ENCODE assay signal across 8 cellular contexts in genomic region chr1:161180643-161181042, GRCh38. TPM values are rescaled to one million over a fixed set of nuclear protein-coding genes. Genes with fewer than 3 reads are reported as not detected.
DNase-seq lines count a peak whose midpoint lies in the region; ATAC-seq and TF ChIP-seq lines count a peak whose summit lies in the region.
"Had no signal": no experiment of that assay in that cellular context is flagged by ENCODE, and none has a peak within 500 bp of the region (broad histone marks: within the 10 kb centered on the region; RNA-seq: fewer than 3 reads in every experiment).

No MANE protein-coding gene starts in this region.

- H3K9ac ChIP-seq in HCT116 (ENCODE audit: low read length): no peak overlapping the region

- H3K4me2 ChIP-seq in HCT116 (ENCODE audit: low read length): no peak overlapping the region

- H3K9me3 Mint-ChIP-seq in CD8-positive, alpha-beta T cell: no peaks in the 10 kb centered on the region
- no peaks in the 10 kb centered on the region for H3K9me3 Mint-ChIP-seq in activated CD4-positive, alpha-beta memory T cell treated with anti-CD3 and anti-CD28 coated beads for 36 hours

- BruUV-seq in HCT116 (replicated peaks; lab: Mats Ljungman, UMichigan): no TSS peak

- peaks cover 15% of the 10 kb centered on the region for H3K36me3 Mint-ChIP-seq in CD8-positive, alpha-beta T cell
- peaks cover 2% of the 10 kb centered on the region for H3K36me3 Mint-ChIP-seq in activated CD4-positive, alpha-beta memory T cell treated with anti-CD3 and anti-CD28 coated beads for 36 hours

- no peaks in the 10 kb centered on the region for H3K9me3 ChIP-seq in CD8-positive, alpha-beta T cell (ENCODE audit: low read length)
- H3K9me3 ChIP-seq in HCT116 (ENCODE audit: control insufficient read depth in 1 of 2, insufficient read depth in 1 of 2, low read depth in 1 of 2, low read length in 2 of 2): no peaks in the 10 kb centered on the region
- H3K9me3 ChIP-seq in right lobe of liver: no peaks in the 10 kb centered on the region
- H3K9me3 ChIP-seq in vagina: no peaks in the 10 kb centered on the region
- H3K9me3 ChIP-seq: mucosa of descending colon had no signal

- H4K20me1 ChIP-seq in HCT116 (ENCODE audit: insufficient read depth): no peaks in the 10 kb centered on the region

- RAD21 ChIA-PET in HCT116 (lab: Charles Lee; ENCODE audit: low non-redundant PET in 1 of 2, low total read pairs in 2 of 2, uncharacterized antibody in 2 of 2, unreplicated experiment in 2 of 2): no interaction called here

- no peak for DNase-seq in CD8-positive, alpha-beta T cell
- DNase-seq in HCT116 (ENCODE audit: low read depth, low spot score) (no peak), right lobe of liver (no peak), glomerular visceral epithelial cell (ENCODE audit: extremely low spot score) (no peak), vagina (ENCODE audit: extremely low spot score in 2 of 2) (no peak), head of caudate nucleus (no peak)
- DNase-seq in activated CD4-positive, alpha-beta memory T cell treated with anti-CD3 and anti-CD28 coated beads for 36 hours: no peak
- DNase-seq: mucosa of descending colon had no signal

- POLR2A ChIA-PET in CD8-positive, alpha-beta T cell (lab: Charles Lee): interaction anchor here (0.9 to 5.5 kb wide), 2 partner anchors 14 to 45 kb away, joined by 3 to 36 read pairs; partner anchors contain the start of genes PPOX and TOMM40L
- POLR2A ChIA-PET in HCT116 (lab: Charles Lee): interaction anchor here (2.3 kb wide), 1 partner anchor 15 kb away, joined by 13 read pairs; the partner anchor contains the start of gene PPOX
- POLR2A ChIA-PET in activated CD4-positive, alpha-beta memory T cell treated with anti-CD3 and anti-CD28 coated beads for 36 hours (lab: Charles Lee): interaction anchor here (1.7 kb wide), 1 partner anchor 45 kb away, joined by 4 read pairs; the partner anchor contains the start of gene TOMM40L

- no peaks in the 10 kb centered on the region for H3K27me3 Mint-ChIP-seq in CD8-positive, alpha-beta T cell (ENCODE audit: low read depth)
- H3K27me3 Mint-ChIP-seq in activated CD4-positive, alpha-beta memory T cell treated with anti-CD3 and anti-CD28 coated beads for 36 hours: no peaks in the 10 kb centered on the region

- TF ChIP-seq RAD21 in HCT116 (IDR thresholded peaks at IDR 0.05; ENCODE audit: low read depth): peak; percentile 54; the same call in 1 of the 2 replicates

- TF ChIP-seq POLR2A in HCT116 (IDR thresholded peaks at IDR 0.05; ENCODE audit: borderline replicate concordance, extremely low read depth, insufficient read depth, insufficient read length) (no peak), right lobe of liver (IDR thresholded peaks at IDR 0.05) (no peak), vagina (IDR thresholded peaks at IDR 0.05) (no peak)

- no peaks in the 10 kb centered on the region for H3K9me2 ChIP-seq in HCT116 (ENCODE audit: insufficient read depth)

- peak overlapping the region; percentile 72 for H2AFZ ChIP-seq in HCT116 (ENCODE audit: low read depth, low read length, poor library complexity, severe bottlenecking)

- ATAC-seq in CD8-positive, alpha-beta T cell: no peak
- ATAC-seq in HCT116 (no peak), right lobe of liver (no peak)
- ATAC-seq: mucosa of descending colon had no signal

- peak overlapping the region; percentile 11 for H3K4me3 Mint-ChIP-seq in CD8-positive, alpha-beta T cell
- H3K4me3 Mint-ChIP-seq in activated CD4-positive, alpha-beta memory T cell treated with anti-CD3 and anti-CD28 coated beads for 36 hours: no peak overlapping the region

- intact Hi-C loops in CD8-positive, alpha-beta T cell (cut with DNase I, micrococcal nuclease): no loop called here
- intact Hi-C loops in HCT116 (cut with micrococcal nuclease): no loop called here
- intact Hi-C loops in activated CD4-positive, alpha-beta memory T cell treated with anti-CD3 and anti-CD28 coated beads for 36 hours (cut with micrococcal nuclease): loop anchor here (5.0 kb wide), 1 partner anchor 202 kb away; no protein-coding TSS in a partner anchor
- intact Hi-C loops in right lobe of liver (cut with DNase I): no loop called here
- intact Hi-C loops in vagina (cut with DNase I): no loop called here
- intact Hi-C loops in head of caudate nucleus (cut with DNase I): no loop called here

- peaks cover under 1% of the 10 kb centered on the region for H3K36me3 ChIP-seq in CD8-positive, alpha-beta T cell (ENCODE audit: insufficient read depth, low read length)
- H3K36me3 ChIP-seq in HCT116 (ENCODE audit: control insufficient read depth in 1 of 2, insufficient read depth in 2 of 2, low read length in 2 of 2): no peaks in the 10 kb centered on the region
- H3K36me3 ChIP-seq in right lobe of liver: no peaks in the 10 kb centered on the region
- no peaks in the 10 kb centered on the region for H3K36me3 ChIP-seq in vagina

- H3K4me1 ChIP-seq in CD8-positive, alpha-beta T cell (ENCODE audit: insufficient read depth, low read length): peaks cover 73% of the 10 kb centered on the region
- H3K4me1 ChIP-seq in HCT116 (ENCODE audit: control insufficient read depth in 1 of 2, insufficient read depth in 2 of 2, low read length in 2 of 2) (peaks cover 21 to 41% of the 10 kb centered on the region in 2 experiments), right lobe of liver (peaks cover 0 to 18% (median 2%) of the 10 kb centered on the region in 4 donors), vagina (peaks cover 45% of the 10 kb centered on the region)

- peak overlapping the region; percentile 90 for H3K27ac Mint-ChIP-seq in CD8-positive, alpha-beta T cell
- H3K27ac Mint-ChIP-seq in activated CD4-positive, alpha-beta memory T cell treated with anti-CD3 and anti-CD28 coated beads for 36 hours: peak overlapping the region; percentile 81

- TF ChIP-seq CTCF in CD8-positive, alpha-beta T cell (IDR thresholded peaks at IDR 0.05): peak; percentile 23
- TF ChIP-seq CTCF in HCT116 (IDR thresholded peaks at IDR 0.05 in 2 of 3, conservative IDR thresholded peaks at IDR 0.05 in 1 of 3; ENCODE audit: borderline replicate concordance in 1 of 3, insufficient read depth in 1 of 3, low read depth in 2 of 3, low read length in 2 of 3): peak; percentile 25 to 54 (median 45); a peak in 5 of 6 replicates
- TF ChIP-seq CTCF in right lobe of liver (IDR thresholded peaks at IDR 0.05): peak in 3 of 4 donors; percentile 21 to 40 (median 40)
- no peak for TF ChIP-seq CTCF in vagina (IDR thresholded peaks at IDR 0.05)

- H3K4me1 Mint-ChIP-seq in CD8-positive, alpha-beta T cell (ENCODE audit: low read depth): peaks cover 79% of the 10 kb centered on the region
- peaks cover 71% of the 10 kb centered on the region for H3K4me1 Mint-ChIP-seq in activated CD4-positive, alpha-beta memory T cell treated with anti-CD3 and anti-CD28 coated beads for 36 hours (ENCODE audit: low read depth)

- CTCF ChIA-PET in CD8-positive, alpha-beta T cell (lab: Charles Lee): interaction anchor here (1.0 to 5.8 kb wide), 12 partner anchors 9 to 201 kb away, joined by 3 to 71 read pairs (median 5); partner anchors contain the start of genes NDUFS2, PPOX and TOMM40L
- CTCF ChIA-PET in HCT116 (lab: Charles Lee): interaction anchor here (1.0 to 1.7 kb wide), 3 partner anchors 18 to 203 kb away, joined by 4 to 8 read pairs (median 4); partner anchors contain the start of gene ADAMTS4
- CTCF ChIA-PET in activated CD4-positive, alpha-beta memory T cell treated with anti-CD3 and anti-CD28 coated beads for 36 hours (lab: Charles Lee): interaction anchor here (0.9 to 5.3 kb wide), 6 partner anchors 11 to 45 kb away, joined by 3 to 45 read pairs (median 19); partner anchors contain the start of genes PPOX and TOMM40L

- no peak overlapping the region for H3K27ac ChIP-seq in CD8-positive, alpha-beta T cell (ENCODE audit: low read depth, low read length)
- H3K27ac ChIP-seq in HCT116 (ENCODE audit: low read depth, low read length) (no peak overlapping the region), right lobe of liver (no peak overlapping the region), vagina (no peak overlapping the region)

- H3K79me2 ChIP-seq in HCT116 (ENCODE audit: insufficient read depth, low read length): peaks cover 14% of the 10 kb centered on the region

- WGBS in right lobe of liver (ENCODE audit: insufficient coverage, low coverage, low lambda C conversion rate, missing lambda C conversion rate): 36% methylated on average over 1 of the region's 1 CpG

- no peak overlapping the region for H3K4me3 ChIP-seq in CD8-positive, alpha-beta T cell (ENCODE audit: low read depth, low read length)
- H3K4me3 ChIP-seq in HCT116 (replicated peaks in 1 of 2; ENCODE audit: low read depth in 1 of 2, low read length in 2 of 2) (no peak overlapping the region), right lobe of liver (no peak overlapping the region), vagina (no peak overlapping the region)
- H3K4me3 ChIP-seq: mucosa of descending colon had no signal

- H3K27me3 ChIP-seq in CD8-positive, alpha-beta T cell (ENCODE audit: insufficient read depth, low read length): no peaks in the 10 kb centered on the region
- no peaks in the 10 kb centered on the region for H3K27me3 ChIP-seq in HCT116 (ENCODE audit: insufficient read depth, low read length)
- H3K27me3 ChIP-seq in right lobe of liver: no peaks in the 10 kb centered on the region
- no peaks in the 10 kb centered on the region for H3K27me3 ChIP-seq in vagina

RNA-seq across cellular contexts. Expression of gene B4GALT3, which starts 3.3 kb away (rescaled TPM):
- total RNA-seq in CD8-positive, alpha-beta T cell: 10 to 100 TPM; 33.8 to 36.4 TPM
- 53.7 TPM for total RNA-seq in HCT116 (2021; ENCODE audit: unreplicated experiment)
- 53.9 and 56.5 TPM in 2 replicates for polyA plus RNA-seq in HCT116 (2012)
- total RNA-seq in activated CD4-positive, alpha-beta memory T cell treated with anti-CD3 and anti-CD28 coated beads for 36 hours: 10 to 100 TPM; 46.3 to 50.9 TPM
- total RNA-seq in right lobe of liver: 10 to 100 TPM; 10.9 to 21.1 (median 13.1) TPM
- 16.2 TPM for total RNA-seq in vagina

RNA-seq across cellular contexts. Expression of gene PPOX, which starts 14.4 kb away (rescaled TPM):
- 10 to 100 TPM; 18.5 to 19.8 TPM for total RNA-seq in CD8-positive, alpha-beta T cell
- total RNA-seq in HCT116 (2021; ENCODE audit: unreplicated experiment) (24.2 TPM), right lobe of liver (10 to 100 TPM in 1 of 6 experiments, 1 to 10 TPM in 5; 7.6 to 14.3 (median 9.5) TPM), vagina (16.7 TPM)
- 20.8 and 23.2 TPM in 2 replicates for polyA plus RNA-seq in HCT116 (2012)
- 10 to 100 TPM; 27.0 to 30.7 TPM for total RNA-seq in activated CD4-positive, alpha-beta memory T cell treated with anti-CD3 and anti-CD28 coated beads for 36 hours

RNA-seq across cellular contexts. Expression of gene ADAMTS4, which starts 18.2 kb away (rescaled TPM):
- under 1 TPM; 0.22 to 0.56 TPM for total RNA-seq in CD8-positive, alpha-beta T cell
- total RNA-seq in HCT116 (2021; ENCODE audit: unreplicated experiment) (not detected), right lobe of liver (10 to 100 TPM in 1 of 6 experiments, 1 to 10 TPM in 3, under 1 TPM in 2; 0.29 to 11.0 (median 2.1) TPM), vagina (78.3 TPM)
- 0.01 and 0.02 TPM in 2 replicates for polyA plus RNA-seq in HCT116 (2012)
- total RNA-seq in activated CD4-positive, alpha-beta memory T cell treated with anti-CD3 and anti-CD28 coated beads for 36 hours: 1 to 10 TPM; 2.3 to 3.0 TPM

RNA-seq across cellular contexts. Expression of gene USP21, which starts 21.3 kb away (rescaled TPM):
- total RNA-seq in CD8-positive, alpha-beta T cell: 10 to 100 TPM; 34.8 to 38.1 TPM
- total RNA-seq in HCT116 (2021; ENCODE audit: unreplicated experiment) (22.1 TPM), right lobe of liver (10 to 100 TPM in 1 of 6 experiments, 1 to 10 TPM in 5; 6.9 to 11.1 (median 8.8) TPM), vagina (19.4 TPM)
- 17.0 and 17.3 TPM in 2 replicates for polyA plus RNA-seq in HCT116 (2012)
- 10 to 100 TPM; 25.4 to 28.6 TPM for total RNA-seq in activated CD4-positive, alpha-beta memory T cell treated with anti-CD3 and anti-CD28 coated beads for 36 hours

RNA-seq across cellular contexts. Expression of gene NDUFS2, which starts 21.5 kb away (rescaled TPM):
- 10 to 100 TPM; 53.0 to 63.4 TPM for total RNA-seq in CD8-positive, alpha-beta T cell
- total RNA-seq in HCT116 (2021; ENCODE audit: unreplicated experiment) (82.7 TPM), right lobe of liver (100 to 1,000 TPM in 5 of 6 experiments, 10 to 100 TPM in 1; 91.1 to 157 (median 107) TPM), vagina (104 TPM)
- 99.1 and 108 TPM in 2 replicates for polyA plus RNA-seq in HCT116 (2012)
- 100 to 1,000 TPM in 1 of 2 experiments, 10 to 100 TPM in 1; 98.3 to 103 TPM for total RNA-seq in activated CD4-positive, alpha-beta memory T cell treated with anti-CD3 and anti-CD28 coated beads for 36 hours

Comparison
In these comparisons a context has a peak if more than half of its experiments do, and no peak if none do; other contexts are left out.
1. CTCF ChIP-seq: peak in CD8-positive, alpha-beta T cell (single experiment), HCT116 (3 of 3) and right lobe of liver (3 of 4); none in vagina (0 of 3).